ENCODE assay signal across 8 cellular contexts in genomic region chr2:73385486-73386341, GRCh38. TPM values are rescaled to one million over a fixed set of nuclear protein-coding genes. Genes with fewer than 3 reads are reported as not detected.
DNase-seq lines count a peak whose midpoint lies in the region; ATAC-seq and TF ChIP-seq lines count a peak whose summit lies in the region.

Gene ALMS1, plus strand, starts transcription at chr2:73385836. Its CDS starts 33 bp downstream, at chr2:73385869.

- DNase-seq in CD1c-positive myeloid dendritic cell (ENCODE audit: extremely low spot score) (peak; percentile 97), NCI-H748 (lab: John Stamatoyannopoulos, UW; ENCODE audit: unreplicated experiment) (peak; percentile 95), dedifferentiated amniotic fluid mesenchymal stem cell (ENCODE audit: extremely low spot score) (peak; percentile 79), left lung (peak; percentile 91 to 96)
- peak; percentile 84 for DNase-seq in activated CD4-positive, alpha-beta T cell treated with anti-CD3 and anti-CD28 coated beads, Interleukin-2, amount 50 U/mL, for 1 hour
- peak; percentile 85 for DNase-seq in stimulated activated CD4-positive, alpha-beta T cell treated with anti-CD3 and anti-CD28 coated beads, Interleukin-2, amount 100 ng/mL, for 4 hours (ENCODE audit: low read depth)

- intact Hi-C loops in left lung (cut with DNase I), result no loop called here

- peaks cover 0 to 9% of the 10 kb centered on the region in 2 donors for H3K27me3 ChIP-seq in left lung

- peaks cover 12 to 22% of the 10 kb centered on the region in 2 donors for H3K4me1 ChIP-seq in left lung

- H3K36me3 ChIP-seq in left lung, result no peaks in the 10 kb centered on the region

- ATAC-seq in GM19395 (IDR thresholded peaks at IDR 0.05; ENCODE audit: unreplicated experiment) (peak; percentile 90), HG03558 (IDR thresholded peaks at IDR 0.05; ENCODE audit: extremely low read depth, unreplicated experiment) (peak; percentile 86), left lung (peak; percentile 97)

- no peaks in the 10 kb centered on the region for H3K9me3 ChIP-seq in left lung

- H3K4me3 ChIP-seq in left lung, result peak within 1 kb of the TSS; percentile 67 to 71

- no peak for TF ChIP-seq CTCF in left lung (IDR thresholded peaks at IDR 0.05)

- peak within 1 kb of the TSS; percentile 84 to 87 for H3K27ac ChIP-seq in left lung

RNA-seq across cellular contexts. Expression of gene ALMS1, which starts in this region (rescaled TPM):
- total RNA-seq in left lung, result 10 to 100 TPM; 16.4 to 16.7 TPM

Comparison
In these comparisons a context has a peak if more than half of its experiments do, and no peak if none do; other contexts are left out.
1. Peak in every context shown above with its lines: DNase-seq, ATAC-seq, H3K4me3 ChIP-seq and H3K27ac ChIP-seq.